1 cellular context compared by ENCODE assay signal in the genomic region with DNA sequence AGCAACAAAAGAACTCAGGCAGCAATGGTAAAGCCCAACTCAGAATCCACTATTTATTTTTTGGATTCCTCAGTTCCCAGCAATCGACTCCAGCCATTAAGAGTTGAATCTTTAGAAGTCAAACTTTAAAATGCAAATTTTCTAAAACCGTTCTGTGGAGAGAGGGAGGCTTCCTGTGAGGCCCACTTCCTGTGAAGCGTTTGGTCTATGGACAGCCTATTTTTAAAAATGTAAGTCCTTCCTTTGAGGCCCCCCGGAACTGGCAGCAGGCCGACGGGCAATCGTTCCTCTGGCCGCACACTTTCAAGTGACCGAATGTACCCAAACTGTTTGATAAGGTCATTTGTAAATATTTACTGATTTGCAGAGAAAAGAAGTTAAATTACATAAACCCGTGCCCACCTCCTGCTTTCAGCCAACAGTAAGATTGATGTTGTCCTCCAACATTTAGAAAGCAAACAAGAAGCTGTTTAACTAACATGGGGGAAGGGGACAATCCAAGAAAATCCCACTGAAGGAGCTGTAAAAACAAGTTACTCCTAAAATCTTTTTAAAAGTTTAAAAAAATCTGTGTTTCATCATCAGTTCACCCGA.
TF ChIP-seq lines count a peak whose summit lies in the region.

No MANE protein-coding gene starts in this region.

TF ChIP-seq in liver, 16 proteins besides CTCF, POLR2A, EP300 and RAD21 (continued from another document):
- TF ChIP-seq REST (IDR thresholded peaks at IDR 0.05) (peak; percentile 39), EGR1 (IDR thresholded peaks at IDR 0.05; ENCODE audit: low read depth in 2 of 2) (peak; percentile 40 to 61), JUND (IDR thresholded peaks at IDR 0.05) (peak in 1 of 2 donors; percentile 61), TAF1 (conservative IDR thresholded peaks at IDR 0.05) (peak; percentile 45), HNF4A (conservative IDR thresholded peaks at IDR 0.05) (peak; percentile 61 to 63), SP1 (IDR thresholded peaks at IDR 0.05) (peak; percentile 79)
